ENCODE assay signal across 32 cellular contexts in the genomic region with DNA sequence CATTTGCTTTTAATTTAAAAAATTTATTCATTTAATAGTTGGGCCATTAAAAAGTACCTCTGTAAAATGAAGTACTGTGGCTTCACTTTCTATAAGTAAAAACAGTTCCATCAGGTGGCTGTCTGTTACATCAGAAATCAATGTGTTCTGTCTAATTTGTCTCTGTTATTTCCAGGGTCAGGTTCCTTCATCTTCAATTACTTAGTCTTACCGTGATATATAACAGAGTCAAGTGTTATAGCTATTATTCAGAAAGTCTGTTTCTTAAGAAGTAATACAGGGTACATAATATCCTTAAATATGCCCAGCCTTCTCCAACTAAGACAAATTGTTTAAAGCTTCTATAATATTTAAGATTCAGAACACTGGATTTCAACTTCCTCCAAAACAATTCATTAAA.
"Had no signal": no experiment of that assay in that cellular context is flagged by ENCODE, and none has a peak within 500 bp of the region (broad histone marks: within the 10 kb centered on the region; RNA-seq: fewer than 3 reads in every experiment).

No MANE protein-coding gene starts in this region.

- H3K36me3 ChIP-seq: adrenal gland, ascending aorta, brain microvascular endothelial cell, breast epithelium, cardiac muscle cell had no signal

- H3K4me3 ChIP-seq: adrenal gland, ascending aorta, body of pancreas, breast epithelium, cardiac muscle cell had no signal

- H3K27me3 ChIP-seq: adrenal gland, ascending aorta, body of pancreas, brain microvascular endothelial cell, breast epithelium, cardiac muscle cell had no signal

- H3K4me1 ChIP-seq: adrenal gland, ascending aorta, body of pancreas, breast epithelium had no signal

- H3K9me3 ChIP-seq: adrenal gland, ascending aorta, body of pancreas, breast epithelium had no signal

- ATAC-seq: activated naive CD4-positive, alpha-beta T cell treated with anti-CD3 and anti-CD28 coated beads, Interleukin-2, amount 50 U/mL, for 72 hours; activated naive CD8-positive, alpha-beta T cell treated with anti-CD3 and anti-CD28 coated beads, Interleukin-2, amount 50 U/mL, for 24 hours; activated T-cell treated with anti-CD3 and anti-CD28 coated beads, Interleukin-2, amount 50 U/mL, for 4 hours; activated T-cell treated with anti-CD3 and anti-CD28 coated beads, Interleukin-2, amount 50 U/mL, for 72 hours; activated T-helper 17 cell treated with anti-CD3 and anti-CD28 coated beads, Interleukin-2, amount 50 U/mL, for 72 hours; body of pancreas had no signal

- DNase-seq: activated effector memory CD4-positive, alpha-beta T cell treated with anti-CD3 and anti-CD28 coated beads, Interleukin-2, amount 50 U/mL, for 16 hours; activated effector memory CD4-positive, alpha-beta T cell treated with Interleukin-2 at 50 U/mL for 16 hours; activated gamma-delta T cell; activated gamma-delta T cell treated with Interleukin-2 at 50 U/mL for 16 hours; activated naive CD4-positive, alpha-beta T cell; activated naive CD4-positive, alpha-beta T cell treated with anti-CD3 and anti-CD28 coated beads for 36 hours; activated naive CD4-positive, alpha-beta T cell treated with anti-CD3 and anti-CD28 coated beads, Interleukin-2, amount 10 ng/mL, durations not matched to agents 7 days and 5 days; activated naive CD4-positive, alpha-beta T cell treated with anti-CD3 and anti-CD28 coated beads, Interleukin-2, amount 50 U/mL, for 16 hours; activated naive CD4-positive, alpha-beta T cell treated with Interleukin-2 at 50 U/mL for 16 hours; activated naive CD8-positive, alpha-beta T cell treated with anti-CD3 and anti-CD28 coated beads for 36 hours; activated naive CD8-positive, alpha-beta T cell treated with anti-CD3 and anti-CD28 coated beads, Interleukin-2, amount 10 ng/mL, durations not matched to agents 7 days and 5 days; activated naive CD8-positive, alpha-beta T cell treated with anti-CD3 and anti-CD28 coated beads, Interleukin-2, amount 50 U/mL, for 24 hours; activated T-cell treated with anti-CD3 and anti-CD28 coated beads, Interleukin-2, amount 50 U/mL, for 1 hour; activated T-cell treated with anti-CD3 and anti-CD28 coated beads, Interleukin-2, amount 50 U/mL, for 24 hours; activated T-cell treated with anti-CD3 and anti-CD28 coated beads, Interleukin-2, amount 50 U/mL, for 4 hours; activated T-cell treated with anti-CD3 and anti-CD28 coated beads, Interleukin-2, amount 50 U/mL, for 48 hours; activated T-cell treated with anti-CD3 and anti-CD28 coated beads, Interleukin-2, amount 50 U/mL, for 72 hours; adrenal gland; amniotic stem cell; amygdala; anterior cingulate cortex; aorta; body of pancreas; brain microvascular endothelial cell; caudate nucleus; central memory CD4-positive, alpha-beta T cell; cerebellar nuclear complex had no signal

- H3K27ac ChIP-seq: adrenal gland, ascending aorta, body of pancreas, brain microvascular endothelial cell, breast epithelium, cardiac muscle cell had no signal
